ENCODE assay signal across 1 cellular context in genomic region chr19:9934132-9934950, GRCh38.
A peak's percentile ranks its signal among the peaks of the same experiment; 100 is the strongest.
TF ChIP-seq lines count a peak whose summit lies in the region.

No MANE protein-coding gene starts in this region.

TF ChIP-seq in HEK293, 187 proteins besides CTCF, POLR2A, EP300 and RAD21 (continued from another document):
- peak; percentile 90 for TF ChIP-seq KLF17 (tag by site-specific recombination; IDR thresholded peaks at IDR 0.05)
